ENCODE assay signal across 9 cellular contexts in the genomic region with DNA sequence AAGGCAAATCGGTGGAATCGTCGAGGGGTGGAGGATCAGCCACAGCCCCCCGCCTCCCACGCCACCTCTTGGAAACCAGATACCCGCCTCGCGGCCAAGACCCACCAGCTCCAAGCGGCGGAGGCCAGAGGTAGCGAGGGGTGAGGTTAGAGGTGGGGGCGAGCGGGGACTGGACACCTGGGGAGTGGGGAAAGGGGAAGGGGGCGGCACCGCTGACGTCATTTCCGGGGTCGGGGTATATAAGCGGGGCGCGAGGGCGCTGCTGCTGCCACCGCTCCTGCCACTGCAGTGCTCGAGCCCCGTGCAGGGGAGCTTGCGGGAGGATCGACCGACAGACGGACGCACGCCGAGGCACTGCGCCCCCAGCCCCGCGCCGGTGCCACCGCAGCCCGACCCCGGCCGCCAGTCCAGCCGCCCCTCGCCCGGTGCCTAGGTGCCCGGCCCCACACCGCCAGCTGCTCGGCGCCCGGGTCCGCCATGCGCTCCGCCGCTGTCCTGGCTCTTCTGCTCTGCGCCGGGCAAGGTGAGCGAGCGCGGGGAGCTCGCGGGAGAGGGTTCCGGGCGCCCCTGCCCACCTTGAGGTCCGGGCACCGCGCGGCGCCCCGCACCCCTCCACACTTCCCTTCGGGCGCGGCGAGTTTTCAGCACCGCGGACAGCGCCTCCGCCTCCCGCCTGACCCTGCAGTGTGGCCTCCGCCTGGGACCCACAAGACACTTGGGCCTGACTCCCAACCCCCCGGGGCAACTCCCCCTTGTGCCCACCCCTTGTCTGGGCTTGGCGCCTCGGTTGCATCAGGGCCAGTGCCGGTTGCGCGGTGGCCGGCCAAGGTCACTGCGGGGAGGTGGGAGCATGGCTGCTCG. TPM values are rescaled to one million over a fixed set of nuclear protein-coding genes. Genes with fewer than 3 reads are reported as not detected.
A peak's percentile ranks its signal among the peaks of the same experiment; 100 is the strongest.
DNase-seq lines count a peak whose midpoint lies in the region; ATAC-seq and FAIRE-seq lines count a peak whose summit lies in the region.
"Had no signal": no experiment of that assay in that cellular context is flagged by ENCODE, and none has a peak within 500 bp of the region (broad histone marks: within the 10 kb centered on the region; RNA-seq: fewer than 3 reads in every experiment).

A gene with protein sequence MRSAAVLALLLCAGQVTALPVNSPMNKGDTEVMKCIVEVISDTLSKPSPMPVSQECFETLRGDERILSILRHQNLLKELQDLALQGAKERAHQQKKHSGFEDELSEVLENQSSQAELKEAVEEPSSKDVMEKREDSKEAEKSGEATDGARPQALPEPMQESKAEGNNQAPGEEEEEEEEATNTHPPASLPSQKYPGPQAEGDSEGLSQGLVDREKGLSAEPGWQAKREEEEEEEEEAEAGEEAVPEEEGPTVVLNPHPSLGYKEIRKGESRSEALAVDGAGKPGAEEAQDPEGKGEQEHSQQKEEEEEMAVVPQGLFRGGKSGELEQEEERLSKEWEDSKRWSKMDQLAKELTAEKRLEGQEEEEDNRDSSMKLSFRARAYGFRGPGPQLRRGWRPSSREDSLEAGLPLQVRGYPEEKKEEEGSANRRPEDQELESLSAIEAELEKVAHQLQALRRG (plus strand): TSS at position 268 of the 861 bp plus-strand sequence. CDS start 210 bp downstream, at position 478.

- FAIRE-seq in RCC 7860 (lab: Jason Lieb, UNC) = no peak
- FAIRE-seq: colon had no signal

- no peak within 1 kb of the TSS for H3K4me3 Mint-ChIP-seq in activated naive CD4-positive, alpha-beta T cell treated with anti-CD3 and anti-CD28 coated beads for 36 hours

- intact Hi-C loops in activated naive CD4-positive, alpha-beta T cell treated with anti-CD3 and anti-CD28 coated beads for 36 hours (cut with micrococcal nuclease) = loop anchor here (1.0 kb wide), 1 partner anchor 9 kb away; no protein-coding TSS in a partner anchor
- intact Hi-C loops in left cardiac atrium (cut with DNase I) = no loop called here

- H3K4me3 ChIP-seq in NT2/D1 (ENCODE audit: insufficient read length, low read depth) (peak within 1 kb of the TSS; percentile 45), skeletal muscle satellite cell (ENCODE audit: low read length) (no peak within 1 kb of the TSS)

- H3K9ac ChIP-seq in NT2/D1 (ENCODE audit: insufficient read length, low read depth) (peak within 1 kb of the TSS; percentile 21), skeletal muscle satellite cell (ENCODE audit: low read depth, low read length) (no peak within 1 kb of the TSS)

- H3K27ac Mint-ChIP-seq in activated naive CD4-positive, alpha-beta T cell treated with anti-CD3 and anti-CD28 coated beads for 36 hours = no peak within 1 kb of the TSS

- H3K36me3 Mint-ChIP-seq in activated naive CD4-positive, alpha-beta T cell treated with anti-CD3 and anti-CD28 coated beads for 36 hours (ENCODE audit: low read depth) = no peaks in the 10 kb centered on the region

- peak within 1 kb of the TSS; percentile 49 for H3K4me2 ChIP-seq in skeletal muscle satellite cell (ENCODE audit: low read length)

- CTCF ChIA-PET in activated naive CD4-positive, alpha-beta T cell treated with anti-CD3 and anti-CD28 coated beads for 36 hours (lab: Charles Lee) = interaction anchor here (0.5 kb wide), 1 partner anchor 151 kb away, joined by 5 read pairs; no protein-coding TSS in a partner anchor

- H3K36me3 ChIP-seq in NT2/D1 (ENCODE audit: insufficient read depth, insufficient read length, low read length) (no peaks in the 10 kb centered on the region), skeletal muscle satellite cell (ENCODE audit: insufficient read depth, low read length) (no peaks in the 10 kb centered on the region)

- H3K9me3 Mint-ChIP-seq in activated naive CD4-positive, alpha-beta T cell treated with anti-CD3 and anti-CD28 coated beads for 36 hours = no peaks in the 10 kb centered on the region

- peaks cover 36% of the 10 kb centered on the region for H3K27me3 Mint-ChIP-seq in activated naive CD4-positive, alpha-beta T cell treated with anti-CD3 and anti-CD28 coated beads for 36 hours (ENCODE audit: low read depth)

- DNase-seq in AG20443 (ENCODE audit: low spot score) (peak; percentile 86), NT2/D1 (ENCODE audit: low read depth, low spot score) (peak; percentile 33), left cardiac atrium (peak; percentile 60), RCC 7860 (ENCODE audit: low spot score) (no peak)
- peak; percentile 65 for DNase-seq in activated naive CD4-positive, alpha-beta T cell treated with anti-CD3 and anti-CD28 coated beads for 36 hours

- H3K27me3 ChIP-seq in NT2/D1 (ENCODE audit: insufficient read depth, insufficient read length) (peaks cover 62% of the 10 kb centered on the region), skeletal muscle satellite cell (ENCODE audit: control insufficient read depth, insufficient read depth, low read length) (peaks cover 46% of the 10 kb centered on the region)

- H3K9me3 ChIP-seq in NT2/D1 (ENCODE audit: insufficient read depth, low read length) (no peaks in the 10 kb centered on the region), skeletal muscle satellite cell (replicated peaks; ENCODE audit: low read length) (no peaks in the 10 kb centered on the region)

- peaks cover 4% of the 10 kb centered on the region for H3K4me1 Mint-ChIP-seq in activated naive CD4-positive, alpha-beta T cell treated with anti-CD3 and anti-CD28 coated beads for 36 hours (ENCODE audit: low read depth)

- H3K4me1 ChIP-seq in NT2/D1 (ENCODE audit: insufficient read depth, insufficient read length) (no peaks in the 10 kb centered on the region), skeletal muscle satellite cell (ENCODE audit: control insufficient read depth, insufficient read depth, low read length) (no peaks in the 10 kb centered on the region)

- ATAC-seq in HG03095 (IDR thresholded peaks at IDR 0.05; ENCODE audit: unreplicated experiment) (peak; percentile 59), left cardiac atrium (peak; percentile 84 to 85), HG03432 (IDR thresholded peaks at IDR 0.05; ENCODE audit: unreplicated experiment) (no peak)

RNA-seq across cellular contexts. Expression of the gene that starts here (rescaled TPM):
- total RNA-seq in activated naive CD4-positive, alpha-beta T cell treated with anti-CD3 and anti-CD28 coated beads for 36 hours = not detected
- total RNA-seq in left cardiac atrium = not detected
- total RNA-seq in skeletal muscle satellite cell (2012; rRNA removed) = not detected in 2 replicates

Comparison
In these comparisons a context has a peak if more than half of its experiments do, and no peak if none do; other contexts are left out.
1. Peak in DNase-seq in activated naive CD4-positive, alpha-beta T cell treated with anti-CD3 and anti-CD28 coated beads for 36 hours; RNA of the gene not detected or under 1 TPM.
2. Peak in DNase-seq and ATAC-seq in left cardiac atrium; RNA of the gene not detected or under 1 TPM.